Comparison of ENCODE assay signal across 8 cellular contexts in the genomic region with DNA sequence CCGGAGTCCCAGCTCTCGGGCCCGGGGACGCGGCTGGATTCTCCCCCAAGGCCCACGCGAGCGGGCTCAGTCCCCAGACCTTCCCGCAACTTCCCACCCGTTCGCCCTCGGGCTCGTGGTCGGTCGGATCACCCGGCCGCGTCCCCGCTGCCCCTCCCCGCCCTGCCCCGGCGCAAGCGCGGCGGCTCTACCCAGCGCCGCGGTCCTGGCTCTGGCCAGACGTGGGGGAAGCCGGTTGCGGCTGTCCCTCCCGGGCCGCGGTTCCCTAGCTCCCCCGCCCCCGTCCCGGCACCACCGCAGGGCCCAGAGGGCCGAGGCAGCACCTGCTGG. TPM values are rescaled to one million over a fixed set of nuclear protein-coding genes. Genes with fewer than 3 reads are reported as not detected.
DNase-seq lines count a peak whose midpoint lies in the region; ATAC-seq, FAIRE-seq and TF ChIP-seq lines count a peak whose summit lies in the region.

No MANE protein-coding gene starts in this region.

- peak overlapping the region; percentile 98 to 100 (median 99) for H3K27ac ChIP-seq in adrenal gland
- H3K27ac ChIP-seq in kidney (ENCODE audit: low read depth in 2 of 2, low read length in 2 of 2) = peak overlapping the region; percentile 99
- H3K27ac ChIP-seq in stomach smooth muscle (ENCODE audit: low read length) = peak overlapping the region; percentile 99

- intact Hi-C loops in adrenal gland (cut with DNase I) = loop anchor here (5.0 to 10.0 kb wide), 3 partner anchors 47 to 99 kb away; no protein-coding TSS in a partner anchor
- intact Hi-C loops in kidney (cut with DNase I) = no loop called here

- peak; percentile 19 for ATAC-seq in GM18907 (IDR thresholded peaks at IDR 0.05; ENCODE audit: unreplicated experiment)
- peak; percentile 15 for ATAC-seq in HG03469 (IDR thresholded peaks at IDR 0.05; ENCODE audit: unreplicated experiment)

- H3K9me3 ChIP-seq in adrenal gland (replicated peaks in 1 of 3) = no peaks in the 10 kb centered on the region
- no peaks in the 10 kb centered on the region for H3K9me3 ChIP-seq in kidney (ENCODE audit: control insufficient read depth in 1 of 2, low read length in 2 of 2)
- H3K9me3 ChIP-seq in stomach smooth muscle (ENCODE audit: control insufficient read depth in 2 of 2, low read length in 2 of 2) = no peaks in the 10 kb centered on the region

- H3K36me3 ChIP-seq in adrenal gland (replicated peaks in 1 of 2) = no peaks in the 10 kb centered on the region
- H3K36me3 ChIP-seq in kidney (ENCODE audit: control insufficient read depth in 1 of 2, insufficient read depth in 2 of 2, low read length in 2 of 2) = no peaks in the 10 kb centered on the region
- no peaks in the 10 kb centered on the region for H3K36me3 ChIP-seq in stomach smooth muscle (ENCODE audit: control insufficient read depth in 2 of 2, insufficient read depth in 2 of 2, low read length in 2 of 2)

- DNase-seq in AG20443 (ENCODE audit: low spot score) = peak; percentile 61
- peak in 4 of 7 donors; percentile 45 to 59 (median 50) for DNase-seq in adrenal gland
- no peak for DNase-seq in kidney
- no peak for DNase-seq in EL
- no peak for DNase-seq in occipital lobe (lab: John Stamatoyannopoulos, UW)

- TF ChIP-seq CTCF in adrenal gland (IDR thresholded peaks at IDR 0.05) (no peak), kidney (IDR thresholded peaks at IDR 0.05; ENCODE audit: borderline replicate concordance, extremely low read depth, insufficient read depth) (no peak)

- no peak for FAIRE-seq in kidney (lab: Jason Lieb, UNC)

- TF ChIP-seq POLR2A in adrenal gland (IDR thresholded peaks at IDR 0.05) = no peak

- H3K4me1 ChIP-seq in adrenal gland (replicated peaks in 1 of 2) (peaks cover 21 to 42% of the 10 kb centered on the region in 2 donors), kidney (ENCODE audit: control insufficient read depth in 1 of 2, insufficient read depth in 1 of 2, low read depth in 1 of 2, low read length in 2 of 2) (peaks cover 8 to 13% of the 10 kb centered on the region in 2 donors), stomach smooth muscle (ENCODE audit: control insufficient read depth, insufficient read depth, low read length) (peaks cover 9% of the 10 kb centered on the region)

- H3K4me3 ChIP-seq in adrenal gland (peak overlapping the region; percentile 79 to 96 (median 84)), kidney (ENCODE audit: low read length in 2 of 2) (peak overlapping the region; percentile 22 to 74), stomach smooth muscle (ENCODE audit: low read length in 2 of 2) (peak overlapping the region; percentile 84 to 87)

- peak overlapping the region; percentile 89 to 94 for H3K9ac ChIP-seq in kidney (ENCODE audit: low read length in 2 of 2)
- peak overlapping the region; percentile 91 to 99 for H3K9ac ChIP-seq in stomach smooth muscle (ENCODE audit: low read length in 2 of 2)

- WGBS in adrenal gland, 4 donors = 0% methylated on average over 32 to 39 of the region's 39 CpGs; no CpG with 5 or more reads in 2 of the 4 donors

- no peaks in the 10 kb centered on the region for H3K27me3 ChIP-seq in adrenal gland
- no peaks in the 10 kb centered on the region for H3K27me3 ChIP-seq in stomach smooth muscle (ENCODE audit: control insufficient read depth in 1 of 2, insufficient read depth in 2 of 2, low read length in 2 of 2)

RNA-seq across cellular contexts. Expression of gene NFE2L2, which starts 0.4 kb away (rescaled TPM):
- total RNA-seq in adrenal gland (100 to 1,000 TPM in 2 of 8 donors, 10 to 100 TPM in 6; 54.4 to 119 (median 82.4) TPM), kidney (149 TPM), occipital lobe (13.4 TPM)
- polyA plus RNA-seq in adrenal gland (10 to 100 TPM; 41.1 to 87.6 (median 52.7) TPM), kidney (ENCODE audit: insufficient read depth, low read depth, low replicate concordance) (105 TPM)

RNA-seq across cellular contexts. Expression of gene HNRNPA3, which starts 51.6 kb away (rescaled TPM):
- total RNA-seq in adrenal gland = 100 to 1,000 TPM in 4 of 8 donors, 10 to 100 TPM in 4; 22.6 to 131 (median 70.2) TPM
- polyA plus RNA-seq in adrenal gland = 100 to 1,000 TPM; 175 to 223 (median 212) TPM
- 173 TPM for total RNA-seq in kidney
- polyA plus RNA-seq in kidney (ENCODE audit: insufficient read depth, low read depth, low replicate concordance) = 156 TPM
- 81.6 TPM for total RNA-seq in occipital lobe

Comparison
In these comparisons a context has a peak if more than half of its experiments do, and no peak if none do; other contexts are left out.
1. DNase-seq: peak in AG20443 (single experiment) and adrenal gland (4 of 7); none in kidney (single experiment), EL (single experiment) and occipital lobe (single experiment).
2. Peak in every context shown above with its lines, with median percentiles within 50 percentile points of each other: H3K27ac ChIP-seq and H3K4me3 ChIP-seq.